1 cellular context compared by ENCODE assay signal in genomic region chr10:102121739-102122372, GRCh38.
TF ChIP-seq lines count a peak whose summit lies in the region.

No MANE protein-coding gene starts in this region.

TF ChIP-seq in GM12878, 131 proteins besides CTCF, POLR2A, EP300 and RAD21:
- TF ChIP-seq RFX5 (IDR thresholded peaks at IDR 0.05; ENCODE audit: low read depth, low read length) = no peak
- no peak for TF ChIP-seq E4F1 (IDR thresholded peaks at IDR 0.05; ENCODE audit: borderline replicate concordance, partially characterized antibody)
- no peak for TF ChIP-seq POU2F2 (IDR thresholded peaks at IDR 0.05; ENCODE audit: borderline replicate concordance, low read depth, low read length)
- TF ChIP-seq PAX8 (IDR thresholded peaks at IDR 0.05) = no peak
- TF ChIP-seq RELA (IDR thresholded peaks at IDR 0.05; ENCODE audit: borderline replicate concordance, partially characterized antibody) = no peak
- TF ChIP-seq NFYA (IDR thresholded peaks at IDR 0.05; ENCODE audit: borderline replicate concordance, low read depth, low read length) = no peak
- no peak for TF ChIP-seq ZNF384 (IDR thresholded peaks at IDR 0.05; ENCODE audit: borderline replicate concordance, low read depth, low read length)
- TF ChIP-seq IRF5 (IDR thresholded peaks at IDR 0.05; ENCODE audit: borderline replicate concordance) = no peak
- no peak for TF ChIP-seq USF1 (IDR thresholded peaks at IDR 0.05; ENCODE audit: borderline replicate concordance, extremely low read length, insufficient read depth, low read depth, low read length)
